Comparison of ENCODE assay signal across 8 cellular contexts in the genomic region with DNA sequence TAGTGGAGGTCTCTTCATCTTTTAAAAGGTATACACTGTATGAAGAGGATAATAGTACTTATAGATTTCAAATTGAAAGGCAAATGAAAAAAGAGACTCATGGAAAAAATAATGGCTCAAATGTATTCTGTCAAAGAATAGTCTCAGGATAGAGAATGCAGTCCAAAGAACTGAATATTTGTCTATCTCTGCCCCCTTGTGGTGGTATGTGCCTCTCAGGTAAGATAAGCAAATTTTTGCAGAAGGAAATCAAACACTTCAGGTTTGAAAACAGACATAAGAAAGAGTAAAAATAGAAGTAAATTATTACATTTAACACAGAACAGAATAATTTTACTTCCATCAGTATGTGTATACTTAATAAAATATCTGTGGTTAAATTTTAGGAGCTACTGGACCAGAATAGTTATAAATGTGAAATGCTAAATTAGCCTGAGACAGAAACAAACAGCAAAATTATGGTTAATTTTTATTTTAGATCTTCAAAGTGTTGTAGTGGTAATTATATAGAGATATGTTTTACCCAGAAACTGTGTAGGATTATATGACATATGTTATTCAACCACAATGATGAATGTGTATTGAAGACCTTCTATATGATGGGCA.
DNase-seq lines count a peak whose midpoint lies in the region; ATAC-seq and TF ChIP-seq lines count a peak whose summit lies in the region.

No MANE protein-coding gene starts in this region.

- H3K4me3 ChIP-seq in astrocyte of the spinal cord (ENCODE audit: low read depth, low read length) (no peak overlapping the region), iPS DF 6.9 (ENCODE audit: low read length) (no peak overlapping the region)

- TF ChIP-seq CTCF in astrocyte of the spinal cord (IDR thresholded peaks at IDR 0.05; ENCODE audit: low read depth, low read length) = peak; percentile 76

- H3K4me3 Mint-ChIP-seq in stimulated activated effector memory CD8-positive, alpha-beta T cell treated with anti-CD3 and anti-CD28 coated beads, Interleukin-12 subunit alpha, Interleukin-12 subunit beta, amount 100 ng/mL, for 72 hours = no peak overlapping the region

- DNase-seq in Caki2 (ENCODE audit: low read depth) (peak; percentile 15), HT-29 (ENCODE audit: low spot score) (peak; percentile 73), NOMO-1 treated with DMSO at 0.1 percent for 48 hours (lab: John Stamatoyannopoulos, UW; ENCODE audit: unreplicated experiment) (peak; percentile 64), astrocyte of the spinal cord (ENCODE audit: low read depth, low spot score) (peak; percentile 73), iPS DF 6.9 (ENCODE audit: low read depth, low spot score) (peak; percentile 33)
- DNase-seq in stimulated activated CD4-positive, alpha-beta T cell treated with anti-CD3 and anti-CD28 coated beads, Interleukin-2, amount 100 ng/mL, for 4 hours (ENCODE audit: low read depth) = peak; percentile 13
- DNase-seq in stimulated activated effector memory CD8-positive, alpha-beta T cell treated with anti-CD3 and anti-CD28 coated beads, Interleukin-12 subunit alpha, Interleukin-12 subunit beta, amount 100 ng/mL, for 72 hours (ENCODE audit: low spot score in 2 of 2) = no peak

- in situ Hi-C loops in Caki2 (cut with HindIII; ENCODE audit: low pct_unique_long_range_greater_than_20kb, low sequenced_read_pairs) = no loop called here
- in situ Hi-C loops in astrocyte of the spinal cord (cut with HindIII; ENCODE audit: low sequenced_read_pairs) = no loop called here

- H3K36me3 Mint-ChIP-seq in stimulated activated effector memory CD8-positive, alpha-beta T cell treated with anti-CD3 and anti-CD28 coated beads, Interleukin-12 subunit alpha, Interleukin-12 subunit beta, amount 100 ng/mL, for 72 hours = no peaks in the 10 kb centered on the region

- H3K36me3 ChIP-seq in iPS DF 6.9 (ENCODE audit: control insufficient read depth, insufficient read depth, low read length) = no peaks in the 10 kb centered on the region

- H3K4me1 Mint-ChIP-seq in stimulated activated effector memory CD8-positive, alpha-beta T cell treated with anti-CD3 and anti-CD28 coated beads, Interleukin-12 subunit alpha, Interleukin-12 subunit beta, amount 100 ng/mL, for 72 hours = no peaks in the 10 kb centered on the region

- no peaks in the 10 kb centered on the region for H3K9me3 Mint-ChIP-seq in stimulated activated effector memory CD8-positive, alpha-beta T cell treated with anti-CD3 and anti-CD28 coated beads, Interleukin-12 subunit alpha, Interleukin-12 subunit beta, amount 100 ng/mL, for 72 hours

- H3K27me3 ChIP-seq in iPS DF 6.9 (ENCODE audit: control insufficient read depth, insufficient read depth, low read length) = no peaks in the 10 kb centered on the region

- no peaks in the 10 kb centered on the region for H3K4me1 ChIP-seq in iPS DF 6.9 (ENCODE audit: control insufficient read depth, insufficient read depth, low read length)

- H3K27ac ChIP-seq in iPS DF 6.9 (ENCODE audit: low read length) = no peak overlapping the region

- ATAC-seq in GM18870 (IDR thresholded peaks at IDR 0.05; ENCODE audit: unreplicated experiment) = peak; percentile 84
- no peak for ATAC-seq in stimulated activated effector memory CD8-positive, alpha-beta T cell treated with anti-CD3 and anti-CD28 coated beads, Interleukin-12 subunit alpha, Interleukin-12 subunit beta, amount 100 ng/mL, for 72 hours

- H3K9me3 ChIP-seq in iPS DF 6.9 (ENCODE audit: control insufficient read depth, insufficient read depth, low read length) = no peaks in the 10 kb centered on the region

- no peak overlapping the region for H3K27ac Mint-ChIP-seq in stimulated activated effector memory CD8-positive, alpha-beta T cell treated with anti-CD3 and anti-CD28 coated beads, Interleukin-12 subunit alpha, Interleukin-12 subunit beta, amount 100 ng/mL, for 72 hours

Comparison
In these comparisons a context has a peak if more than half of its experiments do, and no peak if none do; other contexts are left out.
1. DNase-seq: peak in Caki2 (single experiment), HT-29 (single experiment), NOMO-1 treated with DMSO at 0.1 percent for 48 hours (single experiment), astrocyte of the spinal cord (single experiment), iPS DF 6.9 (single experiment) and stimulated activated CD4-positive, alpha-beta T cell treated with anti-CD3 and anti-CD28 coated beads, Interleukin-2, amount 100 ng/mL, for 4 hours (single experiment); none in stimulated activated effector memory CD8-positive, alpha-beta T cell treated with anti-CD3 and anti-CD28 coated beads, Interleukin-12 subunit alpha, Interleukin-12 subunit beta, amount 100 ng/mL, for 72 hours (0 of 2).